In the genomic region with DNA sequence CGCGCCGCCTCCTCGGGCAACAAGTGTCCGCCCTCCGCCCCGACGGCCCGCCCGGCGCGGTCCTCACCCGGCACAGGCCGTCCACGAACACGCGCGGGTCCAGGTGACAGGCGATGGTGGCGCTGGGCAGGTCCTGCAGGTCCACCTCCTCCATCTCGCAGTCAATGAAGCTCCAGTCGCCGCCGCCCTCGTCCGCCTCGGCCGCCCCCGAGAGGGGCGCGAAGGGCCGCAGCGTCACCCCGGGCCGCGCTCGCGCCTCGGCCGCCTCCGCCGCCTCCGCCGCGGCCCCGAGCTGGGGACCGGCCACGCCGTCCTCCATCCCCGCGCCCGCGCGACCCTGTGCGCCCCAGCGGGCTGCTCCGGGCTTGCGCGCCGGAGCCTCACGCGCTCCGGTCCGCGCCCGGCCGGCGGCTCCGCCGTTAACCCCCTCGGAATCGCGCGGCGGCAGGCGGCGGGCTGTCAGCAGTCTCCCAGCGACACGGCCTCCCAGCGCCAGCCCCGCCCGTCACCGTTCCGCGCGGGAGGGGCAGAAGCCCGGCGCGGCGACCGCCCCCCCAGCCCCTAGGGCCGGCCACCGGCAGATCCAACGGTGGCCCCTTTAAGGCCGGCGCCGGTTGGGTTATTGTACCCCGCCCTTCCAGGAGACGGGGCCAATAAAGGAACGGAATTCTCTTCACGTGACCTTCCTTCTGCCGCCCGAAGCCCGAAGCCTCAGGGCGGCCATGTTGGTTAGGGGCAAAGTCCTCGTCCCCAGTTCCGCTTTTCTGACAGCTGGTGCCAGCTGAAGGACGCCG, we compare ENCODE assay signal across 8 cellular contexts.
DNase-seq lines count a peak whose midpoint lies in the region; ATAC-seq lines count a peak whose summit lies in the region.

A gene (minus strand): TSS at position 421 of the 794 bp plus-strand sequence. CDS start 102 bp downstream, at position 319.

- DNase-seq in DMS 273 treated with DMSO at 0.1 percent for 48 hours (lab: John Stamatoyannopoulos, UW), result peak; percentile 87
- peak; percentile 82 for DNase-seq in HuH-7.5 (ENCODE audit: low spot score)
- peak; percentile 98 for DNase-seq in OCI-M1 (lab: John Stamatoyannopoulos, UW)
- peak; percentile 76 for DNase-seq in activated T-cell treated with anti-CD3 and anti-CD28 coated beads for 4 hours
- peak; percentile 93 for DNase-seq in epidermal melanocyte (ENCODE audit: insufficient read length, low spot score)
- DNase-seq in middle frontal gyrus (ENCODE audit: extremely low spot score, low spot score), result peak; percentile 94
- DNase-seq in stimulated activated CD8-positive, alpha-beta memory T cell treated with anti-CD3 and anti-CD28 coated beads, Interleukin-2, amount 100 ng/mL, for 1 hour (ENCODE audit: low read depth in 2 of 2), result peak; percentile 61 to 72

- peak; percentile 97 for ATAC-seq in GM21528 (IDR thresholded peaks at IDR 0.05; ENCODE audit: low FRiP score, unreplicated experiment)

Comparison
In these comparisons a context has a peak if more than half of its experiments do, and no peak if none do; other contexts are left out.
1. Peak in every context shown above with its lines: DNase-seq and ATAC-seq.